In genomic region chr1:30801826-30802198, GRCh38 we compare ENCODE assay signal across 1 cellular context.
TF ChIP-seq lines count a peak whose summit lies in the region.

No MANE protein-coding gene starts in this region.

TF ChIP-seq in HepG2, 621 proteins besides CTCF, POLR2A, EP300 and RAD21 (continued from another document):
- TF ChIP-seq, protein P1, sequence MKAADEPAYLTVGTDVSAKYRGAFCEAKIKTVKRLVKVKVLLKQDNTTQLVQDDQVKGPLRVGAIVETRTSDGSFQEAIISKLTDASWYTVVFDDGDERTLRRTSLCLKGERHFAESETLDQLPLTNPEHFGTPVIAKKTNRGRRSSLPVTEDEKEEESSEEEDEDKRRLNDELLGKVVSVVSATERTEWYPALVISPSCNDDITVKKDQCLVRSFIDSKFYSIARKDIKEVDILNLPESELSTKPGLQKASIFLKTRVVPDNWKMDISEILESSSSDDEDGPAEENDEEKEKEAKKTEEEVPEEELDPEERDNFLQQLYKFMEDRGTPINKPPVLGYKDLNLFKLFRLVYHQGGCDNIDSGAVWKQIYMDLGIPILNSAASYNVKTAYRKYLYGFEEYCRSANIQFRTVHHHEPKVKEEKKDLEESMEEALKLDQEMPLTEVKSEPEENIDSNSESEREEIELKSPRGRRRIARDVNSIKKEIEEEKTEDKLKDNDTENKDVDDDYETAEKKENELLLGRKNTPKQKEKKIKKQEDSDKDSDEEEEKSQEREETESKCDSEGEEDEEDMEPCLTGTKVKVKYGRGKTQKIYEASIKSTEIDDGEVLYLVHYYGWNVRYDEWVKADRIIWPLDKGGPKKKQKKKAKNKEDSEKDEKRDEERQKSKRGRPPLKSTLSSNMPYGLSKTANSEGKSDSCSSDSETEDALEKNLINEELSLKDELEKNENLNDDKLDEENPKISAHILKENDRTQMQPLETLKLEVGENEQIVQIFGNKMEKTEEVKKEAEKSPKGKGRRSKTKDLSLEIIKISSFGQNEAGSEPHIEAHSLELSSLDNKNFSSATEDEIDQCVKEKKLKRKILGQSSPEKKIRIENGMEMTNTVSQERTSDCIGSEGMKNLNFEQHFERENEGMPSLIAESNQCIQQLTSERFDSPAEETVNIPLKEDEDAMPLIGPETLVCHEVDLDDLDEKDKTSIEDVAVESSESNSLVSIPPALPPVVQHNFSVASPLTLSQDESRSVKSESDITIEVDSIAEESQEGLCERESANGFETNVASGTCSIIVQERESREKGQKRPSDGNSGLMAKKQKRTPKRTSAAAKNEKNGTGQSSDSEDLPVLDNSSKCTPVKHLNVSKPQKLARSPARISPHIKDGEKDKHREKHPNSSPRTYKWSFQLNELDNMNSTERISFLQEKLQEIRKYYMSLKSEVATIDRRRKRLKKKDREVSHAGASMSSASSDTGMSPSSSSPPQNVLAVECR (CRISPR knock-in tag; IDR thresholded peaks at IDR 0.05; ENCODE audit: borderline replicate concordance) = peak; percentile 23; the same call in 1 of the 2 replicates
- TF ChIP-seq THAP9 (CRISPR knock-in tag; IDR thresholded peaks at IDR 0.05; ENCODE audit: borderline replicate concordance) = 0 out of 2 replicates have a peak, but pooled peaks have one; percentile 18
- no peak for TF ChIP-seq ZSCAN9 (CRISPR knock-in tag; IDR thresholded peaks at IDR 0.05; ENCODE audit: borderline replicate concordance)
- TF ChIP-seq ZNF17 (CRISPR knock-in tag; IDR thresholded peaks at IDR 0.05) = no peak
- TF ChIP-seq ZNF687 (CRISPR knock-in tag; IDR thresholded peaks at IDR 0.05) = peak; percentile 47
- peak; percentile 58; the same call in 1 of the 2 replicates for TF ChIP-seq KDM5B (CRISPR knock-in tag; IDR thresholded peaks at IDR 0.05; ENCODE audit: borderline replicate concordance)
- peak; percentile 57 for TF ChIP-seq AGO1 (IDR thresholded peaks at IDR 0.05; ENCODE audit: low read depth, low read length, poor library complexity, severe bottlenecking)
- TF ChIP-seq ZNF317 (CRISPR knock-in tag; IDR thresholded peaks at IDR 0.05) = peak; percentile 99
- TF ChIP-seq HNF1B (CRISPR knock-in tag; IDR thresholded peaks at IDR 0.05) = peak; percentile 69
- TF ChIP-seq NFKB2 (CRISPR knock-in tag; IDR thresholded peaks at IDR 0.05; ENCODE audit: borderline replicate concordance) = peak; percentile 65; the same call in 1 of the 2 replicates
- peak; percentile 86 for TF ChIP-seq SMC3 (IDR thresholded peaks at IDR 0.05; ENCODE audit: low read length)
- peak; percentile 36; the same call in 1 of the 2 replicates for TF ChIP-seq IKZF5 (CRISPR knock-in tag; IDR thresholded peaks at IDR 0.05)
- TF ChIP-seq GABPB1 (CRISPR knock-in tag; IDR thresholded peaks at IDR 0.05) = 0 out of 2 replicates have a peak, but pooled peaks have one; percentile 15
- peak; percentile 58; the same call in 1 of the 2 replicates for TF ChIP-seq ZNF501 (CRISPR knock-in tag; IDR thresholded peaks at IDR 0.05)
- no peak for TF ChIP-seq BRF2 (CRISPR knock-in tag; IDR thresholded peaks at IDR 0.05)
- TF ChIP-seq ZNF768 (CRISPR knock-in tag; IDR thresholded peaks at IDR 0.05) = 0 out of 2 replicates have a peak, but pooled peaks have one; percentile 12
